In the genomic region with DNA sequence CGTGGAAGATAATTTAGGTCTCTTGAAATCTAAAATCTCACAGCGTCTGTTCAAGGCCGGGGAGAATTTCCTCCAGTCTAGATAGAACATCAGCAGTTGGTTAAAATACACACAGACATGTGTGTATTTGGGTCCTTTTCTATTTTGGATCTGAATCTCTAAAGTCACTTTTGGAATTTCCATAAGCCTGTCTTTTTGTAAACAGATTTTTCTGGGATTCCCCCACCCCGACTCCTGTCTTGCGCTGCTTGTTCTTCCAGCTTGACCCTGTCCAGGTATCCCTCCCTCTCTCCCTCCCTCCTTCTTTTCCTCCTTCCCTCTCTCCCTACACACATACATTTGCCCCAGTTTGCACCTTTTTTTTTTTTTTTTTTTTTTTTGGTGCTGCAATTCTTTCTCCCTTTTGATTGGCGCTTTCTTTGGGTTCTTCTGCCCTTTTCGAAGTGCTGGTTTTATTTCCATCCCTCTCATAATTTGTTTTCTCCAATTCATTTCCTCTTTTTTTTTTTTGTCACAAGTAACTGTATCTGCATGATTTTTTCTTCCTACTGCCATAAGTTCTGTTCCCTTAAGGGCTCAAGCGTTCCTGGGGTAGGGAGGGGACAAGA, we compare ENCODE assay signal across 7 cellular contexts.
DNase-seq lines count a peak whose midpoint lies in the region; TF ChIP-seq lines count a peak whose summit lies in the region.

No MANE protein-coding gene starts in this region.

- in situ Hi-C loops in HAP-1 (cut with MboI; ENCODE audit: low sequenced_read_pairs) = no loop called here

- H3K36me3 ChIP-seq in HAP-1 (replicated peaks) (no peaks in the 10 kb centered on the region), SJCRH30 (no peaks in the 10 kb centered on the region), rectal smooth muscle tissue (ENCODE audit: control insufficient read depth, insufficient read depth, low read length) (no peaks in the 10 kb centered on the region)

- H3K27ac ChIP-seq in SJCRH30 (peak overlapping the region; percentile 86), rectal smooth muscle tissue (ENCODE audit: low read depth, low read length) (peak overlapping the region; percentile 99)

- TF ChIP-seq CTCF in fibroblast of mammary gland (conservative IDR thresholded peaks at IDR 0.05; ENCODE audit: control insufficient read depth, insufficient read depth, low read depth, low read length) = no peak

- peaks cover 6% of the 10 kb centered on the region; the same call in 1 of the 2 replicates for H3K4me1 ChIP-seq in HAP-1
- peaks cover 18% of the 10 kb centered on the region for H3K4me1 ChIP-seq in SJCRH30
- peaks cover 20% of the 10 kb centered on the region for H3K4me1 ChIP-seq in rectal smooth muscle tissue (ENCODE audit: control insufficient read depth, insufficient read depth, low read length)

- 0 out of 2 replicates have a peak, but pooled peaks cover 4% of the 10 kb centered on the region for H3K27me3 ChIP-seq in HAP-1 (ENCODE audit: low read depth)
- no peaks in the 10 kb centered on the region for H3K27me3 ChIP-seq in SJCRH30
- H3K27me3 ChIP-seq in rectal smooth muscle tissue (ENCODE audit: control insufficient read depth, insufficient read depth, low read length) = no peaks in the 10 kb centered on the region

- H3K4me3 ChIP-seq in HAP-1 (peak overlapping the region; percentile 51), SJCRH30 (peak overlapping the region; percentile 68), fibroblast of mammary gland (ENCODE audit: control insufficient read depth, low read depth, low read length) (peak overlapping the region; percentile 48), rectal smooth muscle tissue (ENCODE audit: low read length) (peak overlapping the region; percentile 87)

- H3K9ac ChIP-seq in rectal smooth muscle tissue (ENCODE audit: low read length) = peak overlapping the region; percentile 93

- DNase-seq in HAP-1 (ENCODE audit: low spot score in 2 of 2) (no peak), SJCRH30 (no peak), fibroblast of mammary gland (ENCODE audit: low read depth) (no peak), HPDE6-E6E7 (ENCODE audit: extremely low spot score) (no peak), putamen (ENCODE audit: low spot score) (no peak), NCI-H748 treated with DMSO at 0.1 percent for 48 hours (lab: John Stamatoyannopoulos, UW) (no peak)

- no peaks in the 10 kb centered on the region for H3K9me3 ChIP-seq in HAP-1
- H3K9me3 ChIP-seq in SJCRH30 (replicated peaks) = no peaks in the 10 kb centered on the region
